Comparison of ENCODE assay signal across 1 cellular context in genomic region chr5:142330444-142330843, GRCh38.
TF ChIP-seq lines count a peak whose summit lies in the region.

No MANE protein-coding gene starts in this region.

TF ChIP-seq in K562, 482 proteins besides CTCF, POLR2A, EP300 and RAD21 (continued from another document):
- TF ChIP-seq VEZF1 (CRISPR knock-in tag; IDR thresholded peaks at IDR 0.05) (no peak), ZNF318 (IDR thresholded peaks at IDR 0.05; ENCODE audit: borderline replicate concordance in 1 of 2, low read depth in 1 of 2) (no peak), ZNF764 (CRISPR knock-in tag; IDR thresholded peaks at IDR 0.05; ENCODE audit: low read depth) (no peak), SMC3 (conservative IDR thresholded peaks at IDR 0.05; ENCODE audit: insufficient read depth, low read depth, low read length) (no peak), ZNF431 (CRISPR knock-in tag; IDR thresholded peaks at IDR 0.05) (no peak)
